10 cellular contexts compared by ENCODE assay signal in genomic region chr17:41800601-41801373, GRCh38. TPM values are rescaled to one million over a fixed set of nuclear protein-coding genes. Genes with fewer than 3 reads are reported as not detected.
A peak's percentile ranks its signal among the peaks of the same experiment; 100 is the strongest.
DNase-seq lines count a peak whose midpoint lies in the region; ATAC-seq, FAIRE-seq and TF ChIP-seq lines count a peak whose summit lies in the region.
"Had no signal": no experiment of that assay in that cellular context is flagged by ENCODE, and none has a peak within 500 bp of the region (broad histone marks: within the 10 kb centered on the region; RNA-seq: fewer than 3 reads in every experiment).

No MANE protein-coding gene starts in this region.

- TF ChIP-seq RAD21 in GM12878 (IDR thresholded peaks at IDR 0.05; ENCODE audit: insufficient read depth, low read depth, low read length), result no peak

- intact Hi-C loops in GM12878 (cut with micrococcal nuclease; ENCODE audit: unreplicated experiment), result loop anchor here (1.0 kb wide), 1 partner anchor 62 kb away; no protein-coding TSS in a partner anchor
- intact Hi-C loops in aorta (cut with DNase I), result loop anchor here (1.0 to 2.0 kb wide), 2 partner anchors 62 kb away; no protein-coding TSS in a partner anchor

- WGBS in GM12878 (ENCODE audit: insufficient coverage, insufficient replicate concordance, low lambda C conversion rate, missing lambda C conversion rate), result 50% methylated on average over 17 of the region's 18 CpGs
- 34 to 35% methylated on average over 18 of the region's 18 CpGs for WGBS in aorta, 2 donors

- peak; percentile 7 to 28 for ATAC-seq in activated T-cell treated with anti-CD3 and anti-CD28 coated beads, Interleukin-2, amount 50 U/mL, for 72 hours (replicated peaks in 1 of 2)
- ATAC-seq in GM12878 (peak; percentile 44), aorta (ENCODE audit: low FRiP score) (peak; percentile 47)

- FAIRE-seq in GM12878 (lab: Jason Lieb, UNC), result no peak

- TF ChIP-seq POLR2A in GM12878 (IDR thresholded peaks at IDR 0.05; ENCODE audit: low read depth, low read length), result no peak

- CTCF ChIA-PET in GM12878 (lab: Yijun Ruan, JAX), result interaction anchor here (0.6 to 4.4 kb wide), 17 partner anchors 10 to 1387 kb away, joined by 3 to 25 read pairs (median 3); partner anchors contain the start of genes JUP and P3H4

- H3K4me3 Mint-ChIP-seq in activated T-cell treated with anti-CD3 and anti-CD28 coated beads, Interleukin-2, amount 50 U/mL, for 72 hours, result no peak overlapping the region
- H3K4me3 Mint-ChIP-seq in activated T-cell treated with anti-CD3 and anti-CD28 coated beads, Interleukin-2, amount 50 U/mL, for 24 hours, result no peak overlapping the region

- SMC1A ChIA-PET in GM12878 (lab: Charles Lee; ENCODE audit: uncharacterized antibody, unreplicated experiment), result interaction anchor here (0.9 to 2.5 kb wide), 2 partner anchors 20 to 63 kb away, joined by 3 to 9 read pairs; no protein-coding TSS in a partner anchor

- no peak overlapping the region for H3K4me3 ChIP-seq in GM12878
- no peak overlapping the region for H3K4me3 ChIP-seq in aorta (ENCODE audit: low read length in 2 of 2)
- H3K4me3 ChIP-seq in WERI-Rb-1 (ENCODE audit: low read depth, low read length), result no peak overlapping the region

- DNase-seq in activated T-cell treated with anti-CD3 and anti-CD28 coated beads, Interleukin-2, amount 50 U/mL, for 72 hours, result no peak
- no peak for DNase-seq in activated T-cell treated with anti-CD3 and anti-CD28 coated beads, Interleukin-2, amount 50 U/mL, for 24 hours
- no peak for DNase-seq in GM12878 (ENCODE audit: low read depth, low spot score)
- peak; percentile 93 for DNase-seq in left kidney (ENCODE audit: low read depth, low spot score)
- DNase-seq in aorta, result no peak
- DNase-seq in GDM1 (lab: John Stamatoyannopoulos, UW), result no peak
- DNase-seq in WERI-Rb-1, result no peak
- DNase-seq in DMS114 treated with DMSO at 0.1 percent for 48 hours (lab: John Stamatoyannopoulos, UW; ENCODE audit: unreplicated experiment), result no peak

- TF ChIP-seq EP300 in GM12878 (IDR thresholded peaks at IDR 0.05; ENCODE audit: borderline replicate concordance in 1 of 2, control insufficient read depth in 1 of 2, low read depth in 2 of 2, low read length in 2 of 2), result no peak

- H4K20me1 ChIP-seq in GM12878 (ENCODE audit: control insufficient read depth, insufficient read depth), result no peaks in the 10 kb centered on the region

- RAD21 ChIA-PET in GM12878 (lab: Charles Lee; ENCODE audit: unreplicated experiment), result interaction anchor here (0.6 to 2.7 kb wide), 4 partner anchors 15 to 312 kb away, joined by 3 to 12 read pairs (median 5); partner anchors contain the start of gene JUP

- H3K9ac ChIP-seq in GM12878 (ENCODE audit: control insufficient read depth, insufficient read depth, low read length), result no peak overlapping the region

- H3K27ac Mint-ChIP-seq in activated T-cell treated with anti-CD3 and anti-CD28 coated beads, Interleukin-2, amount 50 U/mL, for 72 hours, result no peak overlapping the region
- H3K27ac Mint-ChIP-seq in activated T-cell treated with anti-CD3 and anti-CD28 coated beads, Interleukin-2, amount 50 U/mL, for 24 hours, result no peak overlapping the region

- H3K4me1 Mint-ChIP-seq in activated T-cell treated with anti-CD3 and anti-CD28 coated beads, Interleukin-2, amount 50 U/mL, for 72 hours (ENCODE audit: low read depth), result peaks cover 5% of the 10 kb centered on the region
- H3K4me1 Mint-ChIP-seq in activated T-cell treated with anti-CD3 and anti-CD28 coated beads, Interleukin-2, amount 50 U/mL, for 24 hours (ENCODE audit: low read depth), result peaks cover 4% of the 10 kb centered on the region

- POLR2A ChIA-PET in GM12878 (lab: Charles Lee), result interaction anchor here (0.6 to 1.2 kb wide), 2 partner anchors 10 to 120 kb away, joined by 5 to 8 read pairs; no protein-coding TSS in a partner anchor

- H3K27ac ChIP-seq in GM12878 (ENCODE audit: control insufficient read depth, insufficient read depth) (no peak overlapping the region), aorta (ENCODE audit: low read depth in 1 of 2, low read length in 2 of 2) (no peak overlapping the region), WERI-Rb-1 (no peak overlapping the region)

- no peaks in the 10 kb centered on the region for H3K36me3 ChIP-seq in GM12878 (ENCODE audit: control insufficient read depth in 2 of 2, insufficient read depth in 2 of 2, low read length in 1 of 2)
- H3K36me3 ChIP-seq in aorta (ENCODE audit: control insufficient read depth in 1 of 2, insufficient read depth in 2 of 2, low read length in 1 of 2), result no peaks in the 10 kb centered on the region
- H3K36me3 ChIP-seq in WERI-Rb-1, result peaks cover 26% of the 10 kb centered on the region

- H3K4me1 ChIP-seq in GM12878 (ENCODE audit: control insufficient read depth, insufficient read depth, low read length) (no peaks in the 10 kb centered on the region), aorta (ENCODE audit: control insufficient read depth in 1 of 2, insufficient read depth in 2 of 2, low read length in 2 of 2) (no peaks in the 10 kb centered on the region)

- no peak overlapping the region for H3K4me2 ChIP-seq in GM12878 (ENCODE audit: control insufficient read depth, insufficient read depth)

- no peaks in the 10 kb centered on the region for H3K36me3 Mint-ChIP-seq in activated T-cell treated with anti-CD3 and anti-CD28 coated beads, Interleukin-2, amount 50 U/mL, for 72 hours (ENCODE audit: insufficient read depth in 2 of 2)
- H3K36me3 Mint-ChIP-seq in activated T-cell treated with anti-CD3 and anti-CD28 coated beads, Interleukin-2, amount 50 U/mL, for 24 hours (ENCODE audit: low read depth), result no peaks in the 10 kb centered on the region

- in situ Hi-C loops in GM12878 (cut with MboI), result loop anchor here (5.0 kb wide), 1 partner anchor 58 kb away; no protein-coding TSS in a partner anchor

- BruUV-seq in GM12878 (replicated peaks; lab: Mats Ljungman, UMichigan), result no TSS peak

- H3K27me3 Mint-ChIP-seq in activated T-cell treated with anti-CD3 and anti-CD28 coated beads, Interleukin-2, amount 50 U/mL, for 72 hours (ENCODE audit: low read depth), result no peaks in the 10 kb centered on the region
- H3K27me3 Mint-ChIP-seq in activated T-cell treated with anti-CD3 and anti-CD28 coated beads, Interleukin-2, amount 50 U/mL, for 24 hours, result no peaks in the 10 kb centered on the region

- H3K9me3 ChIP-seq in GM12878 (replicated peaks; ENCODE audit: control insufficient read depth, insufficient read depth, low read length) (no peaks in the 10 kb centered on the region), aorta (ENCODE audit: control insufficient read depth, low read length) (no peaks in the 10 kb centered on the region), WERI-Rb-1 (ENCODE audit: severe bottlenecking) (no peaks in the 10 kb centered on the region)

- no peaks in the 10 kb centered on the region for H3K9me3 Mint-ChIP-seq in activated T-cell treated with anti-CD3 and anti-CD28 coated beads, Interleukin-2, amount 50 U/mL, for 72 hours
- H3K9me3 Mint-ChIP-seq in activated T-cell treated with anti-CD3 and anti-CD28 coated beads, Interleukin-2, amount 50 U/mL, for 24 hours, result no peaks in the 10 kb centered on the region

- H3K27me3 ChIP-seq in GM12878 (replicated peaks in 1 of 2; ENCODE audit: control insufficient read depth in 2 of 2, insufficient read depth in 2 of 2, low read length in 1 of 2) (no peaks in the 10 kb centered on the region), aorta (ENCODE audit: control insufficient read depth in 1 of 2, insufficient read depth in 2 of 2, low read length in 1 of 2) (no peaks in the 10 kb centered on the region), WERI-Rb-1 (ENCODE audit: insufficient read depth, low read depth, severe bottlenecking) (no peaks in the 10 kb centered on the region)

- TF ChIP-seq CTCF in GM12878 (IDR thresholded peaks at IDR 0.05 in 2 of 3, conservative IDR thresholded peaks at IDR 0.05 in 1 of 3; ENCODE audit: control insufficient read depth in 2 of 3, extremely low read depth in 1 of 3, insufficient read depth in 1 of 3, low read depth in 3 of 3, low read length in 3 of 3) (no peak), WERI-Rb-1 (IDR thresholded peaks at IDR 0.05; ENCODE audit: low read depth, low read length) (no peak)

- no peaks in the 10 kb centered on the region for H3K79me2 ChIP-seq in GM12878 (ENCODE audit: control insufficient read depth, insufficient read depth, low read length)

- H2AFZ ChIP-seq in GM12878 (ENCODE audit: control insufficient read depth, low read depth, low read length), result peak overlapping the region; percentile 29; the same call in 1 of the 2 replicates

RNA-seq across cellular contexts. Expression of gene P3H4, which starts 11.0 kb away (rescaled TPM):
- total RNA-seq in activated T-cell treated with anti-CD3 and anti-CD28 coated beads, Interleukin-2, amount 50 U/mL, for 72 hours, result 1 to 10 TPM; 3.4 to 3.8 TPM
- total RNA-seq in GM12878 (2013; cell fraction: nucleolus; rRNA removed), result 3.0 and 4.0 TPM in 2 replicates
- total RNA-seq in GM12878 (2014; rRNA removed) (0.85 and 1.9 TPM in 2 replicates), GM12878 (2014; rRNA removed; fragmentation: Illumina TruSeq; extraction: Trizol) (0.46 and 0.54 TPM in 2 replicates), GM12878 (2021) (1.1 and 1.5 TPM in 2 replicates), aorta (10 to 100 TPM; 14.4 to 19.6 TPM)
- polyA plus RNA-seq in GM12878 (2011; ENCODE audit: low read depth), result not detected
- polyA plus RNA-seq in GM12878 (2011; rRNA removed) (0.29 and 0.64 TPM in 2 replicates), GM12878 (2014; fragmentation: Illumina TruSeq; extraction: Trizol) (0.32 TPM in 1 of 2 replicates, not detected in the other), GM12878 (2014; fragmentation: Nextera tagmentation; extraction: Ambion mirVana) (under 1 TPM in 1 of 2 experiments, not detected in 1; 0.37 TPM), GM12878 (2014; rRNA removed) (0.55 and 1.2 TPM in 2 replicates), GM12878 (2016; fragmentation: Nextera tagmentation; extraction: Ambion mirVana) (1 to 10 TPM in 1 of 2 experiments, under 1 TPM in 1; 0.81 to 1.0 TPM), aorta (10 to 100 TPM; 10.5 to 15.1 TPM)
- polyA plus RNA-seq in GM12878 (2011; cell fraction: cytosol; rRNA removed), result 0.84 and 1.3 TPM in 2 replicates
- 0.89 and 1.3 TPM in 2 replicates for polyA plus RNA-seq in GM12878 (2011; cell fraction: nucleus; rRNA removed)
- polyA plus RNA-seq in GM12878 (2012), result 0.35 and 0.39 TPM in 2 replicates
- polyA minus RNA-seq in GM12878 (2011; rRNA and poly(A)+ RNA removed), result 0.59 and 1.5 TPM in 2 replicates
- 1.8 and 2.0 TPM in 2 replicates for polyA minus RNA-seq in GM12878 (2011; cell fraction: cytosol; rRNA and poly(A)+ RNA removed)
- 0.73 and 2.3 TPM in 2 replicates for polyA minus RNA-seq in GM12878 (2011; cell fraction: nucleus; rRNA and poly(A)+ RNA removed)

RNA-seq across cellular contexts. Expression of gene FKBP10, which starts 12.0 kb away (rescaled TPM):
- total RNA-seq in activated T-cell treated with anti-CD3 and anti-CD28 coated beads, Interleukin-2, amount 50 U/mL, for 72 hours, result 1 to 10 TPM; 3.2 TPM
- total RNA-seq in GM12878 (2013; cell fraction: nucleolus; rRNA removed), result 7.9 and 9.6 TPM in 2 replicates
- total RNA-seq in GM12878 (2014; rRNA removed), result 1.8 and 2.1 TPM in 2 replicates
- 1.5 and 1.6 TPM in 2 replicates for total RNA-seq in GM12878 (2014; rRNA removed; fragmentation: Illumina TruSeq; extraction: Trizol)
- 3.8 and 4.2 TPM in 2 replicates for total RNA-seq in GM12878 (2021)
- polyA plus RNA-seq in GM12878 (2011; ENCODE audit: low read depth), result 0.25 TPM
- polyA plus RNA-seq in GM12878 (2011; rRNA removed), result 1.6 and 2.9 TPM in 2 replicates
- 3.6 and 4.6 TPM in 2 replicates for polyA plus RNA-seq in GM12878 (2011; cell fraction: cytosol; rRNA removed)
- polyA plus RNA-seq in GM12878 (2011; cell fraction: nucleus; rRNA removed), result 19.5 and 31.0 TPM in 2 replicates
- 1.5 and 1.8 TPM in 2 replicates for polyA plus RNA-seq in GM12878 (2012)
- polyA plus RNA-seq in GM12878 (2014; fragmentation: Illumina TruSeq; extraction: Trizol), result 2.6 and 3.4 TPM in 2 replicates
- polyA plus RNA-seq in GM12878 (2014; fragmentation: Nextera tagmentation; extraction: Ambion mirVana), result under 1 TPM; 0.02 to 0.08 TPM
- 4.7 and 5.2 TPM in 2 replicates for polyA plus RNA-seq in GM12878 (2014; rRNA removed)
- under 1 TPM; 0.18 to 0.71 TPM for polyA plus RNA-seq in GM12878 (2016; fragmentation: Nextera tagmentation; extraction: Ambion mirVana)
- 1.0 and 1.9 TPM in 2 replicates for polyA minus RNA-seq in GM12878 (2011; rRNA and poly(A)+ RNA removed)
- polyA minus RNA-seq in GM12878 (2011; cell fraction: cytosol; rRNA and poly(A)+ RNA removed), result 2.7 and 2.8 TPM in 2 replicates
- 3.4 and 5.0 TPM in 2 replicates for polyA minus RNA-seq in GM12878 (2011; cell fraction: nucleus; rRNA and poly(A)+ RNA removed)
- 100 to 1,000 TPM; 140 to 172 TPM for total RNA-seq in aorta
- polyA plus RNA-seq in aorta, result 100 to 1,000 TPM in 1 of 2 donors, 10 to 100 TPM in 1; 70.5 to 260 TPM

RNA-seq across cellular contexts. Expression of gene JUP, which starts 14.3 kb away (rescaled TPM):
- under 1 TPM; 0.86 to 0.99 TPM for total RNA-seq in activated T-cell treated with anti-CD3 and anti-CD28 coated beads, Interleukin-2, amount 50 U/mL, for 72 hours
- total RNA-seq in GM12878 (2013; cell fraction: nucleolus; rRNA removed), result 55.8 and 58.1 TPM in 2 replicates
- total RNA-seq in GM12878 (2014; rRNA removed), result 17.9 and 25.5 TPM in 2 replicates
- total RNA-seq in GM12878 (2014; rRNA removed; fragmentation: Illumina TruSeq; extraction: Trizol), result 5.3 and 7.3 TPM in 2 replicates
- total RNA-seq in GM12878 (2021), result 31.7 and 36.3 TPM in 2 replicates
- 6.3 TPM for polyA plus RNA-seq in GM12878 (2011; ENCODE audit: low read depth)
- polyA plus RNA-seq in GM12878 (2011; rRNA removed), result 5.3 and 34.0 TPM in 2 replicates
- polyA plus RNA-seq in GM12878 (2011; cell fraction: cytosol; rRNA removed), result 36.7 and 43.0 TPM in 2 replicates
- 36.4 and 67.7 TPM in 2 replicates for polyA plus RNA-seq in GM12878 (2011; cell fraction: nucleus; rRNA removed)
- 15.9 and 17.4 TPM in 2 replicates for polyA plus RNA-seq in GM12878 (2012)
- 3.8 and 11.4 TPM in 2 replicates for polyA plus RNA-seq in GM12878 (2014; fragmentation: Illumina TruSeq; extraction: Trizol)
- polyA plus RNA-seq in GM12878 (2014; fragmentation: Nextera tagmentation; extraction: Ambion mirVana), result 1 to 10 TPM; 1.5 to 2.9 TPM
- 14.5 and 20.4 TPM in 2 replicates for polyA plus RNA-seq in GM12878 (2014; rRNA removed)
- 10 to 100 TPM; 10.9 to 11.8 TPM for polyA plus RNA-seq in GM12878 (2016; fragmentation: Nextera tagmentation; extraction: Ambion mirVana)
- 31.9 and 39.4 TPM in 2 replicates for polyA minus RNA-seq in GM12878 (2011; rRNA and poly(A)+ RNA removed)
- polyA minus RNA-seq in GM12878 (2011; cell fraction: cytosol; rRNA and poly(A)+ RNA removed), result 33.7 and 37.0 TPM in 2 replicates
- polyA minus RNA-seq in GM12878 (2011; cell fraction: nucleus; rRNA and poly(A)+ RNA removed), result 17.8 and 23.9 TPM in 2 replicates
- total RNA-seq in aorta, result 10 to 100 TPM; 35.7 to 41.0 TPM
- 10 to 100 TPM; 48.3 to 64.3 TPM for polyA plus RNA-seq in aorta

RNA-seq across cellular contexts. Expression of gene NT5C3B, which starts 35.2 kb away (rescaled TPM):
- total RNA-seq in activated T-cell treated with anti-CD3 and anti-CD28 coated beads, Interleukin-2, amount 50 U/mL, for 72 hours, result 10 to 100 TPM; 34.9 to 49.5 TPM
- 32.6 and 34.5 TPM in 2 replicates for total RNA-seq in GM12878 (2013; cell fraction: nucleolus; rRNA removed)
- total RNA-seq in GM12878 (2014; rRNA removed) (41.2 and 51.3 TPM in 2 replicates), GM12878 (2014; rRNA removed; fragmentation: Illumina TruSeq; extraction: Trizol) (38.6 and 38.8 TPM in 2 replicates), GM12878 (2021) (38.7 and 41.2 TPM in 2 replicates), aorta (10 to 100 TPM; 43.5 to 64.3 TPM)
- 19.5 TPM for polyA plus RNA-seq in GM12878 (2011; ENCODE audit: low read depth)
- polyA plus RNA-seq in GM12878 (2011; rRNA removed) (64.6 and 74.1 TPM in 2 replicates), GM12878 (2014; fragmentation: Illumina TruSeq; extraction: Trizol) (48.0 and 54.4 TPM in 2 replicates), GM12878 (2014; fragmentation: Nextera tagmentation; extraction: Ambion mirVana) (1 to 10 TPM in 1 of 2 experiments, under 1 TPM in 1; 0.52 to 6.6 TPM), GM12878 (2014; rRNA removed) (49.0 and 53.9 TPM in 2 replicates), GM12878 (2016; fragmentation: Nextera tagmentation; extraction: Ambion mirVana) (10 to 100 TPM; 38.1 to 40.7 TPM), aorta (100 to 1,000 TPM; 100 to 155 TPM)
- polyA plus RNA-seq in GM12878 (2011; cell fraction: cytosol; rRNA removed), result 46.8 and 48.1 TPM in 2 replicates
- 54.1 and 66.4 TPM in 2 replicates for polyA plus RNA-seq in GM12878 (2011; cell fraction: nucleus; rRNA removed)
- polyA plus RNA-seq in GM12878 (2012), result 29.5 and 34.1 TPM in 2 replicates
- 27.9 and 36.4 TPM in 2 replicates for polyA minus RNA-seq in GM12878 (2011; rRNA and poly(A)+ RNA removed)
- polyA minus RNA-seq in GM12878 (2011; cell fraction: cytosol; rRNA and poly(A)+ RNA removed), result 5.2 and 9.6 TPM in 2 replicates
- 24.1 and 26.6 TPM in 2 replicates for polyA minus RNA-seq in GM12878 (2011; cell fraction: nucleus; rRNA and poly(A)+ RNA removed)

RNA-seq across cellular contexts. Expression of gene KLHL10, which starts 36.8 kb away (rescaled TPM):
- total RNA-seq in activated T-cell treated with anti-CD3 and anti-CD28 coated beads, Interleukin-2, amount 50 U/mL, for 72 hours, result under 1 TPM in 1 of 2 donors, not detected in 1; 0.36 TPM
- not detected in 2 replicates for total RNA-seq in GM12878 (2013; cell fraction: nucleolus; rRNA removed)
- 0.11 and 0.62 TPM in 2 replicates for total RNA-seq in GM12878 (2014; rRNA removed)
- 0.13 and 0.18 TPM in 2 replicates for total RNA-seq in GM12878 (2014; rRNA removed; fragmentation: Illumina TruSeq; extraction: Trizol)
- not detected in 2 replicates for total RNA-seq in GM12878 (2021)
- polyA plus RNA-seq in GM12878 (2011; ENCODE audit: low read depth), result 0.46 TPM
- polyA plus RNA-seq in GM12878 (2011; rRNA removed), result 0.22 and 0.37 TPM in 2 replicates
- 0.17 and 0.25 TPM in 2 replicates for polyA plus RNA-seq in GM12878 (2011; cell fraction: cytosol; rRNA removed)
- polyA plus RNA-seq in GM12878 (2011; cell fraction: nucleus; rRNA removed), result 0.29 and 0.31 TPM in 2 replicates
- polyA plus RNA-seq in GM12878 (2012), result 0.22 and 0.31 TPM in 2 replicates
- polyA plus RNA-seq in GM12878 (2014; fragmentation: Illumina TruSeq; extraction: Trizol), result 0.19 and 0.49 TPM in 2 replicates
- not detected for polyA plus RNA-seq in GM12878 (2014; fragmentation: Nextera tagmentation; extraction: Ambion mirVana)
- polyA plus RNA-seq in GM12878 (2014; rRNA removed), result 0.19 and 0.24 TPM in 2 replicates
- under 1 TPM in 1 of 2 experiments, not detected in 1; 0.35 TPM for polyA plus RNA-seq in GM12878 (2016; fragmentation: Nextera tagmentation; extraction: Ambion mirVana)
- 0.10 and 1.2 TPM in 2 replicates for polyA minus RNA-seq in GM12878 (2011; rRNA and poly(A)+ RNA removed)
- polyA minus RNA-seq in GM12878 (2011; cell fraction: cytosol; rRNA and poly(A)+ RNA removed), result not detected in 2 replicates
- not detected in 2 replicates for polyA minus RNA-seq in GM12878 (2011; cell fraction: nucleus; rRNA and poly(A)+ RNA removed)
- total RNA-seq in aorta, result under 1 TPM; 0.36 TPM
- under 1 TPM in 1 of 2 donors, not detected in 1; 0.97 TPM for polyA plus RNA-seq in aorta
- total RNA-seq: endothelial cell of umbilical vein; T-helper 1 cell treated with Interleukin-12 subunit alpha and Interleukin-12 subunit beta and Interleukin-4 antibody, amounts not matched to agents 30 ng/mL and 1 ng/mL, for 36 hours had no signal

Comparison
In these comparisons a context has a peak if more than half of its experiments do, and no peak if none do; other contexts are left out.
1. RNA of gene FKBP10, which starts 12.0 kb away (total RNA-seq): 140 to 172 TPM in aorta; 3.2 TPM in activated T-cell treated with anti-CD3 and anti-CD28 coated beads, Interleukin-2, amount 50 U/mL, for 72 hours and 1.5 to 9.6 TPM in GM12878; every median in the first group is over 10 times any median in the second.
2. Peak in every context shown above with its lines, with median percentiles within 50 percentile points of each other: ATAC-seq.